8 cellular contexts compared by ENCODE assay signal in genomic region chr9:126804198-126804695, GRCh38. TPM values are rescaled to one million over a fixed set of nuclear protein-coding genes. Genes with fewer than 3 reads are reported as not detected.
DNase-seq lines count a peak whose midpoint lies in the region; ATAC-seq and TF ChIP-seq lines count a peak whose summit lies in the region.

No MANE protein-coding gene starts in this region.

- H3K27ac Mint-ChIP-seq in T-cell = peak overlapping the region; percentile 94

- DNase-seq in GM12864 (ENCODE audit: low read depth) (no peak), T-cell (no peak), fibroblast of pulmonary artery (ENCODE audit: low read depth) (no peak), retinal pigment epithelial cell (ENCODE audit: low read depth) (no peak), AML-193 (lab: John Stamatoyannopoulos, UW) (no peak), dermis blood vessel endothelial cell (no peak), NCI-H2171 treated with DMSO at 0.1 percent for 48 hours (lab: John Stamatoyannopoulos, UW) (no peak), NCI-H1694 treated with DMSO at 0.1 percent for 48 hours (lab: John Stamatoyannopoulos, UW) (no peak)

- POLR2A ChIA-PET in T-cell (lab: Charles Lee) = interaction anchor here in 1 of 2 donors (0.6 to 0.7 kb wide), 2 partner anchors 81 to 970 kb away, joined by 3 to 8 read pairs; no protein-coding TSS in a partner anchor

- H3K4me1 Mint-ChIP-seq in T-cell = peaks cover 40 to 44% (median 41%) of the 10 kb centered on the region in 3 donors

- H3K4me3 Mint-ChIP-seq in T-cell = peak overlapping the region; percentile 93 to 100 (median 99)

- H3K4me3 ChIP-seq in GM12864 (ENCODE audit: low read depth, low read length) (peak overlapping the region; percentile 68), fibroblast of pulmonary artery (replicated peaks; ENCODE audit: low read depth, low read length) (peak overlapping the region; percentile 87), retinal pigment epithelial cell (ENCODE audit: low read length) (peak overlapping the region; percentile 92)

- peaks cover 4% of the 10 kb centered on the region for H3K36me3 Mint-ChIP-seq in T-cell

- H3K27me3 Mint-ChIP-seq in T-cell = no peaks in the 10 kb centered on the region

- no peak for TF ChIP-seq CTCF in GM12864 (IDR thresholded peaks at IDR 0.05; ENCODE audit: low read depth, low read length, missing control alignments)
- TF ChIP-seq CTCF in fibroblast of pulmonary artery (IDR thresholded peaks at IDR 0.05; ENCODE audit: low read length, missing control alignments) = no peak
- TF ChIP-seq CTCF in retinal pigment epithelial cell (conservative IDR thresholded peaks at IDR 0.05; ENCODE audit: low read depth, low read length) = no peak

- peaks cover 0 to 5% (median 0%) of the 10 kb centered on the region in 3 donors for H3K9me3 Mint-ChIP-seq in T-cell

- CTCF ChIA-PET in T-cell (lab: Charles Lee) = interaction anchor here in 1 of 2 donors (1.0 kb wide), 1 partner anchor 98 kb away, joined by 5 read pairs; no protein-coding TSS in a partner anchor

- ATAC-seq in T-cell (replicated peaks in 1 of 4) = no peak

RNA-seq across cellular contexts. Expression of gene ZBTB43, which starts 0.6 kb away (rescaled TPM):
- total RNA-seq in T-cell (10 to 100 TPM; 16.1 to 53.3 (median 20.4) TPM), dermis blood vessel endothelial cell (7.7 and 8.2 TPM in 2 replicates)

RNA-seq across cellular contexts. Expression of gene ZBTB34, which starts 56.2 kb away (rescaled TPM):
- total RNA-seq in T-cell (1 to 10 TPM; 5.4 to 8.7 (median 7.9) TPM), dermis blood vessel endothelial cell (10.5 and 11.6 TPM in 2 replicates)
